Comparison of ENCODE assay signal across 1 cellular context in the genomic region with DNA sequence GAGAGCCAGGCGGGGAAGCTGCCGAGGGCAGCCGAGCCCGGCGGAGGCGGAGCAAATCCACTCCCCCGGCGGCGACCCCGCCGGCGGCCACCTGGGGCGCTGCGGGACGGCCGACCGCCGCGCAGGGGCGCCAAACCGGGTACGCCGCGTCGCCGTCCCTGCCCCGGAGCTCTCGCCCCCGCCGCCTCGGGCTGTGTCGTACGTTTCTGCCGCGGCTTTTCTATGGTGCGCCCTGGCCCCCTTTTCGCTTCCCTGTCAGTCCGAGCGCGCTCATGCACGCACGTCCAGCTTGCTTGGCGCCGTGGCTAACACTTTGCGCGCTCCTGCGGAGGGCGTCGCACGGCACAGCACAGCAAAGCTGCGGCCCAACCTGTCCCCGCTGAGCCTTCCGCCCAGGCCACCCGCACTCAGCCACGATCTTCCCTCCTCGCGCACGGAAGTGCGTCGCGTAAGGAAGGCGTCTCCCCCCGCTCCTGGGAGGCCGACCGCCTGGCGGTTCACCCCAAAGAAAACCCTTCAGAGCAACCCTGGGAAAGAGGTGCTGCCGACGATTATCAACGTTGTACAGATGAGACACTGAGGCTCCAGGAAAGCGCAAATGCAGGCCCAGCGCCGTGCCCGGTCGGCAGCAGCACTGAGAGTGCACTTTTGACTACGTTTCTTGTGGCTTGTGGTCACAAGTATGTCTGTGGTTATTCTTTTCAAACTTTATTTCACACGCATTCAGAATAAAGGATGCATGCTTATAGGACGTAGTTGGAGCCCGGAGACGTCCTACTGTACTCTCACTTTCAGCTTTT.
TF ChIP-seq lines count a peak whose summit lies in the region.

A gene (minus strand): TSS at position 48 of the 800 bp plus-strand sequence. CDS start 1,857 bp downstream, outside the sequence.

TF ChIP-seq in HepG2, 621 proteins besides CTCF, POLR2A, EP300 and RAD21 (continued from another document and continues in another):
- TF ChIP-seq, protein P1, sequence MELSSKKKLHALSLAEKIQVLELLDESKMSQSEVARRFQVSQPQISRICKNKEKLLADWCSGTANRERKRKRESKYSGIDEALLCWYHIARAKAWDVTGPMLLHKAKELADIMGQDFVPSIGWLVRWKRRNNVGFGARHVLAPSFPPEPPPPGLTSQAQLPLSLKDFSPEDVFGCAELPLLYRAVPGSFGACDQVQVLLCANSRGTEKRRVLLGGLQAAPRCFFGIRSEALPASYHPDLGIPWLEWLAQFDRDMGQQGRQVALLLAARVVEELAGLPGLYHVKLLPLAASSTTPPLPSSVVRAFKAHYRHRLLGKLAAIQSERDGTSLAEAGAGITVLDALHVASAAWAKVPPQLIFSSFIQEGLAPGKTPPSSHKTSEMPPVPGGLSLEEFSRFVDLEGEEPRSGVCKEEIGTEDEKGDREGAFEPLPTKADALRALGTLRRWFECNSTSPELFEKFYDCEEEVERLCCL (CRISPR knock-in tag; IDR thresholded peaks at IDR 0.05; ENCODE audit: borderline replicate concordance) = peak; percentile 95; the same call in 1 of the 2 replicates
- peak; percentile 95 for TF ChIP-seq ZNF317 (CRISPR knock-in tag; IDR thresholded peaks at IDR 0.05)
- no peak; the same call in 1 of the 2 replicates for TF ChIP-seq ZNF460 (CRISPR knock-in tag; IDR thresholded peaks at IDR 0.05; ENCODE audit: borderline replicate concordance)
- TF ChIP-seq, protein P2, sequence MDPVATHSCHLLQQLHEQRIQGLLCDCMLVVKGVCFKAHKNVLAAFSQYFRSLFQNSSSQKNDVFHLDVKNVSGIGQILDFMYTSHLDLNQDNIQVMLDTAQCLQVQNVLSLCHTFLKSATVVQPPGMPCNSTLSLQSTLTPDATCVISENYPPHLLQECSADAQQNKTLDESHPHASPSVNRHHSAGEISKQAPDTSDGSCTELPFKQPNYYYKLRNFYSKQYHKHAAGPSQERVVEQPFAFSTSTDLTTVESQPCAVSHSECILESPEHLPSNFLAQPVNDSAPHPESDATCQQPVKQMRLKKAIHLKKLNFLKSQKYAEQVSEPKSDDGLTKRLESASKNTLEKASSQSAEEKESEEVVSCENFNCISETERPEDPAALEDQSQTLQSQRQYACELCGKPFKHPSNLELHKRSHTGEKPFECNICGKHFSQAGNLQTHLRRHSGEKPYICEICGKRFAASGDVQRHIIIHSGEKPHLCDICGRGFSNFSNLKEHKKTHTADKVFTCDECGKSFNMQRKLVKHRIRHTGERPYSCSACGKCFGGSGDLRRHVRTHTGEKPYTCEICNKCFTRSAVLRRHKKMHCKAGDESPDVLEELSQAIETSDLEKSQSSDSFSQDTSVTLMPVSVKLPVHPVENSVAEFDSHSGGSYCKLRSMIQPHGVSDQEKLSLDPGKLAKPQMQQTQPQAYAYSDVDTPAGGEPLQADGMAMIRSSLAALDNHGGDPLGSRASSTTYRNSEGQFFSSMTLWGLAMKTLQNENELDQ (CRISPR knock-in tag; IDR thresholded peaks at IDR 0.05; ENCODE audit: borderline replicate concordance) = peak; percentile 96; the same call in 1 of the 2 replicates
- no peak for TF ChIP-seq CENPX (CRISPR knock-in tag; IDR thresholded peaks at IDR 0.05)
- TF ChIP-seq SOX6 (IDR thresholded peaks at IDR 0.05) = no peak
- TF ChIP-seq SOX6 (CRISPR knock-in tag; IDR thresholded peaks at IDR 0.05) = peak; percentile 94
- peak; percentile 64 for TF ChIP-seq HNF4A (CRISPR knock-in tag; IDR thresholded peaks at IDR 0.05)
- peak; percentile 90; the same call in 1 of the 2 replicates for TF ChIP-seq ZNF549 (CRISPR knock-in tag; IDR thresholded peaks at IDR 0.05)
- peak; percentile 99 for TF ChIP-seq ZC3H4 (CRISPR knock-in tag; IDR thresholded peaks at IDR 0.05; ENCODE audit: borderline replicate concordance)
- peak; percentile 99 for TF ChIP-seq ZC3H13 (CRISPR knock-in tag; IDR thresholded peaks at IDR 0.05)
- TF ChIP-seq ZNF670 (CRISPR knock-in tag; IDR thresholded peaks at IDR 0.05; ENCODE audit: borderline replicate concordance) = peak; percentile 92; the same call in 1 of the 2 replicates
- TF ChIP-seq ZFP62 (CRISPR knock-in tag; IDR thresholded peaks at IDR 0.05) = peak; percentile 90; the same call in 1 of the 2 replicates
- peak; percentile 99 for TF ChIP-seq ZNF138 (CRISPR knock-in tag; IDR thresholded peaks at IDR 0.05; ENCODE audit: low read depth)
- peak; percentile 66; the same call in 1 of the 2 replicates for TF ChIP-seq ZKSCAN1 (IDR thresholded peaks at IDR 0.05; ENCODE audit: low read length)
- TF ChIP-seq, protein P3, sequence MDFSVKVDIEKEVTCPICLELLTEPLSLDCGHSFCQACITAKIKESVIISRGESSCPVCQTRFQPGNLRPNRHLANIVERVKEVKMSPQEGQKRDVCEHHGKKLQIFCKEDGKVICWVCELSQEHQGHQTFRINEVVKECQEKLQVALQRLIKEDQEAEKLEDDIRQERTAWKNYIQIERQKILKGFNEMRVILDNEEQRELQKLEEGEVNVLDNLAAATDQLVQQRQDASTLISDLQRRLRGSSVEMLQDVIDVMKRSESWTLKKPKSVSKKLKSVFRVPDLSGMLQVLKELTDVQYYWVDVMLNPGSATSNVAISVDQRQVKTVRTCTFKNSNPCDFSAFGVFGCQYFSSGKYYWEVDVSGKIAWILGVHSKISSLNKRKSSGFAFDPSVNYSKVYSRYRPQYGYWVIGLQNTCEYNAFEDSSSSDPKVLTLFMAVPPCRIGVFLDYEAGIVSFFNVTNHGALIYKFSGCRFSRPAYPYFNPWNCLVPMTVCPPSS (IDR thresholded peaks at IDR 0.05) = no peak
- TF ChIP-seq, protein P4, sequence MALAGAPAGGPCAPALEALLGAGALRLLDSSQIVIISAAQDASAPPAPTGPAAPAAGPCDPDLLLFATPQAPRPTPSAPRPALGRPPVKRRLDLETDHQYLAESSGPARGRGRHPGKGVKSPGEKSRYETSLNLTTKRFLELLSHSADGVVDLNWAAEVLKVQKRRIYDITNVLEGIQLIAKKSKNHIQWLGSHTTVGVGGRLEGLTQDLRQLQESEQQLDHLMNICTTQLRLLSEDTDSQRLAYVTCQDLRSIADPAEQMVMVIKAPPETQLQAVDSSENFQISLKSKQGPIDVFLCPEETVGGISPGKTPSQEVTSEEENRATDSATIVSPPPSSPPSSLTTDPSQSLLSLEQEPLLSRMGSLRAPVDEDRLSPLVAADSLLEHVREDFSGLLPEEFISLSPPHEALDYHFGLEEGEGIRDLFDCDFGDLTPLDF (CRISPR knock-in tag; IDR thresholded peaks at IDR 0.05) = peak; percentile 91
- TF ChIP-seq, protein P5, sequence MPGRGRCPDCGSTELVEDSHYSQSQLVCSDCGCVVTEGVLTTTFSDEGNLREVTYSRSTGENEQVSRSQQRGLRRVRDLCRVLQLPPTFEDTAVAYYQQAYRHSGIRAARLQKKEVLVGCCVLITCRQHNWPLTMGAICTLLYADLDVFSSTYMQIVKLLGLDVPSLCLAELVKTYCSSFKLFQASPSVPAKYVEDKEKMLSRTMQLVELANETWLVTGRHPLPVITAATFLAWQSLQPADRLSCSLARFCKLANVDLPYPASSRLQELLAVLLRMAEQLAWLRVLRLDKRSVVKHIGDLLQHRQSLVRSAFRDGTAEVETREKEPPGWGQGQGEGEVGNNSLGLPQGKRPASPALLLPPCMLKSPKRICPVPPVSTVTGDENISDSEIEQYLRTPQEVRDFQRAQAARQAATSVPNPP (CRISPR knock-in tag; IDR thresholded peaks at IDR 0.05) = peak; percentile 100
- TF ChIP-seq, protein P6, sequence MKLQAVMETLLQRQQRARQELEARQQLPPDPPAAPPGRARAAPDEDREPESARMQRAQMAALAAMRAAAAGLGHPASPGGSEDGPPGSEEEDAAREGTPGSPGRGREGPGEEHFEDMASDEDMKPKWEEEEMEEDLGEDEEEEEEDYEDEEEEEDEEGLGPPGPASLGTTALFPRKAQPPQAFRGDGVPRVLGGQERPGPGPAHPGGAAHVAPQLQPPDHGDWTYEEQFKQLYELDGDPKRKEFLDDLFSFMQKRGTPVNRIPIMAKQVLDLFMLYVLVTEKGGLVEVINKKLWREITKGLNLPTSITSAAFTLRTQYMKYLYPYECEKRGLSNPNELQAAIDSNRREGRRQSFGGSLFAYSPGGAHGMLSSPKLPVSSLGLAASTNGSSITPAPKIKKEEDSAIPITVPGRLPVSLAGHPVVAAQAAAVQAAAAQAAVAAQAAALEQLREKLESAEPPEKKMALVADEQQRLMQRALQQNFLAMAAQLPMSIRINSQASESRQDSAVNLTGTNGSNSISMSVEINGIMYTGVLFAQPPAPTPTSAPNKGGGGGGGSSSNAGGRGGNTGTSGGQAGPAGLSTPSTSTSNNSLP (IDR thresholded peaks at IDR 0.05; ENCODE audit: low read depth, low read length) = peak; percentile 37; the same call in 1 of the 2 replicates
- TF ChIP-seq, protein P7, sequence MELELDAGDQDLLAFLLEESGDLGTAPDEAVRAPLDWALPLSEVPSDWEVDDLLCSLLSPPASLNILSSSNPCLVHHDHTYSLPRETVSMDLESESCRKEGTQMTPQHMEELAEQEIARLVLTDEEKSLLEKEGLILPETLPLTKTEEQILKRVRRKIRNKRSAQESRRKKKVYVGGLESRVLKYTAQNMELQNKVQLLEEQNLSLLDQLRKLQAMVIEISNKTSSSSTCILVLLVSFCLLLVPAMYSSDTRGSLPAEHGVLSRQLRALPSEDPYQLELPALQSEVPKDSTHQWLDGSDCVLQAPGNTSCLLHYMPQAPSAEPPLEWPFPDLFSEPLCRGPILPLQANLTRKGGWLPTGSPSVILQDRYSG (CRISPR knock-in tag; IDR thresholded peaks at IDR 0.05) = peak; percentile 67; the same call in 1 of the 2 replicates
- TF ChIP-seq RAD51 (IDR thresholded peaks at IDR 0.05; ENCODE audit: borderline replicate concordance) = no peak
- TF ChIP-seq HHEX (CRISPR knock-in tag; IDR thresholded peaks at IDR 0.05) = 0 out of 2 replicates have a peak, but pooled peaks have one; percentile 32
- no peak for TF ChIP-seq PHF21A (CRISPR knock-in tag; IDR thresholded peaks at IDR 0.05)
- TF ChIP-seq, protein P8, sequence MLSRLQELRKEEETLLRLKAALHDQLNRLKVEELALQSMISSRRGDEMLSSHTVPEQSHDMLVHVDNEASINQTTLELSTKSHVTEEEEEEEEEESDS (CRISPR knock-in tag; IDR thresholded peaks at IDR 0.05; ENCODE audit: borderline replicate concordance) = peak; percentile 54; the same call in 1 of the 2 replicates
- TF ChIP-seq FLYWCH1 (CRISPR knock-in tag; IDR thresholded peaks at IDR 0.05) = no peak
- peak; percentile 85; the same call in 1 of the 2 replicates for TF ChIP-seq ZNF12 (CRISPR knock-in tag; IDR thresholded peaks at IDR 0.05)
- TF ChIP-seq RORA (CRISPR knock-in tag; IDR thresholded peaks at IDR 0.05) = no peak
- no peak; the same call in 1 of the 2 replicates for TF ChIP-seq CHD4 (IDR thresholded peaks at IDR 0.05; ENCODE audit: borderline replicate concordance, low read length)
- TF ChIP-seq KDM5A (IDR thresholded peaks at IDR 0.05; ENCODE audit: borderline replicate concordance, low read length) = no peak; the same call in 1 of the 2 replicates
- TF ChIP-seq ZNF121 (CRISPR knock-in tag; IDR thresholded peaks at IDR 0.05) = peak; percentile 94
- TF ChIP-seq KDM2A (CRISPR knock-in tag; IDR thresholded peaks at IDR 0.05; ENCODE audit: borderline replicate concordance, low read depth) = peak; percentile 99
- TF ChIP-seq, protein P9, sequence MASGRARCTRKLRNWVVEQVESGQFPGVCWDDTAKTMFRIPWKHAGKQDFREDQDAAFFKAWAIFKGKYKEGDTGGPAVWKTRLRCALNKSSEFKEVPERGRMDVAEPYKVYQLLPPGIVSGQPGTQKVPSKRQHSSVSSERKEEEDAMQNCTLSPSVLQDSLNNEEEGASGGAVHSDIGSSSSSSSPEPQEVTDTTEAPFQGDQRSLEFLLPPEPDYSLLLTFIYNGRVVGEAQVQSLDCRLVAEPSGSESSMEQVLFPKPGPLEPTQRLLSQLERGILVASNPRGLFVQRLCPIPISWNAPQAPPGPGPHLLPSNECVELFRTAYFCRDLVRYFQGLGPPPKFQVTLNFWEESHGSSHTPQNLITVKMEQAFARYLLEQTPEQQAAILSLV (CRISPR knock-in tag; IDR thresholded peaks at IDR 0.05; ENCODE audit: borderline replicate concordance) = peak; percentile 99
- TF ChIP-seq, protein P10, sequence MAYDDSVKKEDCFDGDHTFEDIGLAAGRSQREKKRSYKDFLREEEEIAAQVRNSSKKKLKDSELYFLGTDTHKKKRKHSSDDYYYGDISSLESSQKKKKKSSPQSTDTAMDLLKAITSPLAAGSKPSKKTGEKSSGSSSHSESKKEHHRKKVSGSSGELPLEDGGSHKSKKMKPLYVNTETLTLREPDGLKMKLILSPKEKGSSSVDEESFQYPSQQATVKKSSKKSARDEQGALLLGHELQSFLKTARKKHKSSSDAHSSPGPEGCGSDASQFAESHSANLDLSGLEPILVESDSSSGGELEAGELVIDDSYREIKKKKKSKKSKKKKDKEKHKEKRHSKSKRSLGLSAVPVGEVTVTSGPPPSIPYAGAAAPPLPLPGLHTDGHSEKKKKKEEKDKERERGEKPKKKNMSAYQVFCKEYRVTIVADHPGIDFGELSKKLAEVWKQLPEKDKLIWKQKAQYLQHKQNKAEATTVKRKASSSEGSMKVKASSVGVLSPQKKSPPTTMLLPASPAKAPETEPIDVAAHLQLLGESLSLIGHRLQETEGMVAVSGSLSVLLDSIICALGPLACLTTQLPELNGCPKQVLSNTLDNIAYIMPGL (CRISPR knock-in tag; IDR thresholded peaks at IDR 0.05; ENCODE audit: borderline replicate concordance in 1 of 2, low read depth in 1 of 2) = peak; percentile 99 to 100
- TF ChIP-seq RARG (CRISPR knock-in tag; IDR thresholded peaks at IDR 0.05; ENCODE audit: low read depth) = peak; percentile 97
- TF ChIP-seq NPAS2 (CRISPR knock-in tag; IDR thresholded peaks at IDR 0.05; ENCODE audit: borderline replicate concordance) = no peak
- peak; percentile 98 for TF ChIP-seq ZNF205 (CRISPR knock-in tag; IDR thresholded peaks at IDR 0.05)
- TF ChIP-seq PHB2 (IDR thresholded peaks at IDR 0.05; ENCODE audit: partially characterized antibody) = no peak
- no peak; the same call in 1 of the 3 replicates for TF ChIP-seq MXI1 (IDR thresholded peaks at IDR 0.05; ENCODE audit: borderline replicate concordance, low read depth, low read length)
